Comparison of ENCODE assay signal across 10 cellular contexts in genomic region chr17:80694085-80694991, GRCh38.
DNase-seq lines count a peak whose midpoint lies in the region; ATAC-seq, FAIRE-seq and TF ChIP-seq lines count a peak whose summit lies in the region.
"Had no signal": no experiment of that assay in that cellular context is flagged by ENCODE, and none has a peak within 500 bp of the region (broad histone marks: within the 10 kb centered on the region; RNA-seq: fewer than 3 reads in every experiment).

No MANE protein-coding gene starts in this region.

- no peaks in the 10 kb centered on the region for H3K27me3 ChIP-seq in left lung
- H3K27me3 ChIP-seq: right lobe of liver had no signal

- ATAC-seq in HG03342 (IDR thresholded peaks at IDR 0.05; ENCODE audit: unreplicated experiment) (no peak), left lung (no peak)

- peaks cover 6 to 17% of the 10 kb centered on the region in 2 donors for H3K4me1 ChIP-seq in kidney (ENCODE audit: control insufficient read depth in 1 of 2, insufficient read depth in 1 of 2, low read depth in 1 of 2, low read length in 2 of 2)
- no peaks in the 10 kb centered on the region for H3K4me1 ChIP-seq in left lung

- H3K9me3 ChIP-seq in kidney (ENCODE audit: control insufficient read depth in 1 of 2, low read length in 2 of 2) (no peaks in the 10 kb centered on the region), left lung (no peaks in the 10 kb centered on the region)
- H3K9me3 ChIP-seq: right lobe of liver had no signal

- H3K4me3 ChIP-seq in kidney (ENCODE audit: low read length in 2 of 2) = no peak overlapping the region
- H3K4me3 ChIP-seq in left lung = no peak overlapping the region
- H3K4me3 ChIP-seq: right lobe of liver had no signal

- intact Hi-C loops in kidney (cut with DNase I) = no loop called here
- intact Hi-C loops in posterior vena cava (cut with DNase I) = no loop called here
- intact Hi-C loops in left lung (cut with DNase I) = no loop called here

- H3K9ac ChIP-seq in kidney (ENCODE audit: low read length in 2 of 2) = no peak overlapping the region

- H3K36me3 ChIP-seq in kidney (ENCODE audit: control insufficient read depth in 1 of 2, insufficient read depth in 2 of 2, low read length in 2 of 2) = no peaks in the 10 kb centered on the region
- no peaks in the 10 kb centered on the region for H3K36me3 ChIP-seq in left lung
- H3K36me3 ChIP-seq: right lobe of liver had no signal

- DNase-seq in DMS153 treated with DMSO at 0.1 percent for 48 hours (lab: John Stamatoyannopoulos, UW; ENCODE audit: unreplicated experiment) (peak; percentile 61), NCI-H1105 treated with DMSO at 0.1 percent for 48 hours (lab: John Stamatoyannopoulos, UW) (peak; percentile 60), SHP77 (lab: John Stamatoyannopoulos, UW) (peak; percentile 93 to 97), kidney (no peak), posterior vena cava (ENCODE audit: low spot score) (no peak), left lung (no peak)
- DNase-seq: CD8-positive, alpha-beta T cell; midbrain; right lobe of liver had no signal

- TF ChIP-seq CTCF in kidney (IDR thresholded peaks at IDR 0.05; ENCODE audit: borderline replicate concordance, extremely low read depth, insufficient read depth) (no peak), left lung (IDR thresholded peaks at IDR 0.05) (no peak)

- peak overlapping the region; percentile 38 to 57 for H3K27ac ChIP-seq in kidney (ENCODE audit: low read depth in 2 of 2, low read length in 2 of 2)
- H3K27ac ChIP-seq in left lung = no peak overlapping the region
- H3K27ac ChIP-seq: right lobe of liver had no signal

- no peak for FAIRE-seq in kidney (lab: Jason Lieb, UNC)

Comparison
In these comparisons a context has a peak if more than half of its experiments do, and no peak if none do; other contexts are left out.
1. DNase-seq: peak in DMS153 treated with DMSO at 0.1 percent for 48 hours (single experiment), NCI-H1105 treated with DMSO at 0.1 percent for 48 hours (single experiment) and SHP77 (2 of 2); none in kidney (single experiment), posterior vena cava (single experiment) and left lung (0 of 2).
2. H3K27ac ChIP-seq: peak in kidney (2 of 2); none in left lung (0 of 2).